8 cellular contexts compared by ENCODE assay signal in the genomic region with DNA sequence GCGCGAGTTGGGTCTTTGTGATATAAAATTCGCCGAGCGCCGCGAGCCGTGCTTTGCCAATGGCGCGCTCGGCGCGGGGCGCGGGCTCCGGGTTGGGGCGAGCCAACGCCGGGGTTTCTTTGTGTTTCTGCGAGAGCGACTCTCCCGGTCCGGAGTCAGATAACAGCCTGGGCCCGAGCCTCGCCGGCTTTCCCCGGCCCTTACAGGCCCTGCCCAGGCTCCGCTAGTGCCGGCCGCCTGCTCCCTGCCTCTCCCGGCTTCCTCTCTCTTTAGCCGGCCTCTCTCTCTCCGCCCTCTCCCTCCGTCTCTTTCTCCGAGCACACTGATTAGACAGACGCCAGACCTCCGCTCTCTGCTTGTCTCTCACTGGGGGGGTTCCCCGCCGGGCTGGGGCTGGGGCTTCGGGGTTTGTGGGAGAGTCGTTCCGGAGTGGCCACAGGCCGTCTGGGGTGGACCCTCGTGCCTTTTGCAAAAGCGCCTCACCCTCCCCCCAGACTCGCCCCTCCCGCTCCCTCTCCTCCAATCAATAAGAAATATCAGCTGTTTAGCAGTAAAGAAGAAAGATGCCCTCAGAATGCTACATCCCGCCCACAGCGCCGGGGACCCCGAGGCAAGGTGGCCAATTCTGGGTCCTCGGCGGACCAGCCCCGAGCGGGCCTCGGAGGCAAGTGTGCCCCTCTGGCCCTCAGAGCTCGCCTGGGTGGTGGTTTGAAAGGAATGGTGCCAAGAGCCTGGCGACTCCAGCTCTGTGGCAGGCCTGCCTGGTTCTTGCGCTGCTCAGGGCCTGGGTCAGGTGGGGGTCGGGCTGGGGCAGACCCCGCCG. TPM values are rescaled to one million over a fixed set of nuclear protein-coding genes. Genes with fewer than 3 reads are reported as not detected.
DNase-seq lines count a peak whose midpoint lies in the region; ATAC-seq and TF ChIP-seq lines count a peak whose summit lies in the region.

No MANE protein-coding gene starts in this region.

- peak overlapping the region; percentile 78 for H3K27ac Mint-ChIP-seq in activated naive CD8-positive, alpha-beta T cell treated with anti-CD3 and anti-CD28 coated beads, Interleukin-2, amount 10 ng/mL, durations not matched to agents 7 days and 5 days

- DNase-seq in AG04449 (ENCODE audit: low read depth, low spot score) (no peak), HCT116 (ENCODE audit: low read depth, low spot score) (no peak), right atrium auricular region (ENCODE audit: low spot score) (no peak), skeletal muscle cell (ENCODE audit: low read depth) (no peak), COLO829 (ENCODE audit: low spot score) (no peak), germinal center (ENCODE audit: low spot score) (no peak)
- DNase-seq in activated naive CD8-positive, alpha-beta T cell treated with anti-CD3 and anti-CD28 coated beads, Interleukin-2, amount 10 ng/mL, durations not matched to agents 7 days and 5 days, result peak; percentile 42

- H3K4me3 ChIP-seq in AG04449 (ENCODE audit: low read depth, low read length) (peak overlapping the region; percentile 96), HCT116 (replicated peaks in 1 of 2; ENCODE audit: low read depth in 1 of 2, low read length in 2 of 2) (peak overlapping the region; percentile 71 to 86), right atrium auricular region (peak overlapping the region; percentile 67 to 70), skeletal muscle cell (ENCODE audit: low read depth, low read length) (peak overlapping the region; percentile 93)

- H3K9me3 ChIP-seq in HCT116 (ENCODE audit: control insufficient read depth in 1 of 2, insufficient read depth in 1 of 2, low read depth in 1 of 2, low read length in 2 of 2) (no peaks in the 10 kb centered on the region), right atrium auricular region (no peaks in the 10 kb centered on the region)

- no peak for ATAC-seq in HCT116
- no peak for ATAC-seq in activated naive CD8-positive, alpha-beta T cell treated with anti-CD3 and anti-CD28 coated beads, Interleukin-2, amount 10 ng/mL, durations not matched to agents 7 days and 5 days (ENCODE audit: low read depth)
- ATAC-seq in HG02981 (IDR thresholded peaks at IDR 0.05; ENCODE audit: unreplicated experiment), result no peak

- peak overlapping the region; percentile 87 for H3K4me2 ChIP-seq in HCT116 (ENCODE audit: low read length)

- TF ChIP-seq CTCF in AG04449 (IDR thresholded peaks at IDR 0.05; ENCODE audit: insufficient read depth, low read length, missing control alignments) (no peak), HCT116 (IDR thresholded peaks at IDR 0.05 in 2 of 3, conservative IDR thresholded peaks at IDR 0.05 in 1 of 3; ENCODE audit: borderline replicate concordance in 1 of 3, insufficient read depth in 1 of 3, low read depth in 2 of 3, low read length in 2 of 3) (no peak), right atrium auricular region (IDR thresholded peaks at IDR 0.05) (no peak)

- POLR2A ChIA-PET in AG04449 (lab: Yijun Ruan, JAX) (no interaction called here), HCT116 (lab: Charles Lee) (no interaction called here)
- POLR2A ChIA-PET in activated naive CD8-positive, alpha-beta T cell treated with anti-CD3 and anti-CD28 coated beads, Interleukin-2, amount 10 ng/mL, durations not matched to agents 7 days and 5 days (lab: Charles Lee), result no interaction called here

- H3K27ac ChIP-seq in HCT116 (ENCODE audit: low read depth, low read length) (peak overlapping the region; percentile 98), right atrium auricular region (peak overlapping the region; percentile 95 to 97)

- no peak for TF ChIP-seq RAD21 in HCT116 (IDR thresholded peaks at IDR 0.05; ENCODE audit: low read depth)

- peaks cover 17% of the 10 kb centered on the region; the same call in 1 of the 2 replicates for H4K20me1 ChIP-seq in HCT116 (ENCODE audit: insufficient read depth)

- peaks cover 9% of the 10 kb centered on the region for H3K36me3 Mint-ChIP-seq in activated naive CD8-positive, alpha-beta T cell treated with anti-CD3 and anti-CD28 coated beads, Interleukin-2, amount 10 ng/mL, durations not matched to agents 7 days and 5 days

- peaks cover 88% of the 10 kb centered on the region for H3K79me2 ChIP-seq in HCT116 (ENCODE audit: insufficient read depth, low read length)

- H3K4me1 Mint-ChIP-seq in activated naive CD8-positive, alpha-beta T cell treated with anti-CD3 and anti-CD28 coated beads, Interleukin-2, amount 10 ng/mL, durations not matched to agents 7 days and 5 days, result peaks cover 14% of the 10 kb centered on the region

- no peak for TF ChIP-seq POLR2A in HCT116 (IDR thresholded peaks at IDR 0.05; ENCODE audit: borderline replicate concordance, extremely low read depth, insufficient read depth, insufficient read length)

- peak overlapping the region; percentile 80 for H3K9ac ChIP-seq in HCT116 (ENCODE audit: low read length)

- H3K9me2 ChIP-seq in HCT116 (ENCODE audit: insufficient read depth), result no peaks in the 10 kb centered on the region

- peaks cover 77% of the 10 kb centered on the region for H3K27me3 Mint-ChIP-seq in activated naive CD8-positive, alpha-beta T cell treated with anti-CD3 and anti-CD28 coated beads, Interleukin-2, amount 10 ng/mL, durations not matched to agents 7 days and 5 days

- peak overlapping the region; percentile 57 for H3K4me3 Mint-ChIP-seq in activated naive CD8-positive, alpha-beta T cell treated with anti-CD3 and anti-CD28 coated beads, Interleukin-2, amount 10 ng/mL, durations not matched to agents 7 days and 5 days

- RAD21 ChIA-PET in HCT116 (lab: Charles Lee; ENCODE audit: low non-redundant PET in 1 of 2, low total read pairs in 2 of 2, uncharacterized antibody in 2 of 2, unreplicated experiment in 2 of 2), result no interaction called here

- H3K36me3 ChIP-seq in HCT116 (ENCODE audit: control insufficient read depth in 1 of 2, insufficient read depth in 2 of 2, low read length in 2 of 2) (peaks cover 19 to 45% of the 10 kb centered on the region in 2 experiments), right atrium auricular region (peaks cover 43% of the 10 kb centered on the region)

- H3K9me3 Mint-ChIP-seq in activated naive CD8-positive, alpha-beta T cell treated with anti-CD3 and anti-CD28 coated beads, Interleukin-2, amount 10 ng/mL, durations not matched to agents 7 days and 5 days, result peaks cover 6% of the 10 kb centered on the region

- intact Hi-C loops in HCT116 (cut with micrococcal nuclease), result no loop called here

- H3K27me3 ChIP-seq in HCT116 (ENCODE audit: insufficient read depth, low read length) (no peaks in the 10 kb centered on the region), right atrium auricular region (no peaks in the 10 kb centered on the region)

- H2AFZ ChIP-seq in HCT116 (ENCODE audit: low read depth, low read length, poor library complexity, severe bottlenecking), result no peak overlapping the region

- CTCF ChIA-PET in AG04449 (lab: Yijun Ruan, JAX) (interaction anchor here (1.1 to 4.5 kb wide), 3 partner anchors 9 to 22 kb away, joined by 6 to 45 read pairs (median 20); no protein-coding TSS in a partner anchor), HCT116 (lab: Charles Lee) (no interaction called here)

- no TSS peak for BruUV-seq in HCT116 (replicated peaks; lab: Mats Ljungman, UMichigan)

- peaks cover 30 to 59% of the 10 kb centered on the region in 2 experiments for H3K4me1 ChIP-seq in HCT116 (ENCODE audit: control insufficient read depth in 1 of 2, insufficient read depth in 2 of 2, low read length in 2 of 2)
- H3K4me1 ChIP-seq in right atrium auricular region, result peaks cover 0 to 16% of the 10 kb centered on the region in 2 donors

TF ChIP-seq in HCT116, 20 proteins besides CTCF, POLR2A, EP300 and RAD21:
- TF ChIP-seq YY1 (IDR thresholded peaks at IDR 0.05; ENCODE audit: extremely low read depth, insufficient replicate concordance, low read depth, low read length), result no peak
- peak; percentile 30; the same call in 1 of the 2 replicates for TF ChIP-seq ZFX (IDR thresholded peaks at IDR 0.05)
- TF ChIP-seq POLR2AphosphoS5 (IDR thresholded peaks at IDR 0.05; ENCODE audit: low read depth, low read length), result 0 out of 2 replicates have a peak, but pooled peaks have one; percentile 11
- TF ChIP-seq JUND (IDR thresholded peaks at IDR 0.05), result no peak
- TF ChIP-seq ZNF274 (IDR thresholded peaks at IDR 0.05; ENCODE audit: low read depth, low read length), result no peak
- no peak for TF ChIP-seq SP1 (IDR thresholded peaks at IDR 0.05; ENCODE audit: low read depth)

RNA-seq across cellular contexts. Expression of a gene that starts 2.9 kb away (rescaled TPM):
- 61.4 TPM for total RNA-seq in HCT116 (2021; ENCODE audit: unreplicated experiment)
- 26.9 and 28.0 TPM in 2 replicates for polyA plus RNA-seq in HCT116 (2012)
- not detected for total RNA-seq in activated naive CD8-positive, alpha-beta T cell treated with anti-CD3 and anti-CD28 coated beads, Interleukin-2, amount 10 ng/mL, durations not matched to agents 7 days and 5 days
- 10 to 100 TPM; 25.0 to 26.7 TPM for total RNA-seq in right atrium auricular region

Comparison
In these comparisons a context has a peak if more than half of its experiments do, and no peak if none do; other contexts are left out.
1. RNA of a gene that starts 2.9 kb away (total RNA-seq): 61.4 TPM in HCT116 (single experiment) and 25.0 to 26.7 TPM in right atrium auricular region; not detected in activated naive CD8-positive, alpha-beta T cell treated with anti-CD3 and anti-CD28 coated beads, Interleukin-2, amount 10 ng/mL, durations not matched to agents 7 days and 5 days; every median in the first group is over 10 times any median in the second.
2. Peak in every context shown above with its lines, with median percentiles within 50 percentile points of each other: H3K4me3 ChIP-seq.